Comparison of ENCODE assay signal across 23 cellular contexts in the genomic region with DNA sequence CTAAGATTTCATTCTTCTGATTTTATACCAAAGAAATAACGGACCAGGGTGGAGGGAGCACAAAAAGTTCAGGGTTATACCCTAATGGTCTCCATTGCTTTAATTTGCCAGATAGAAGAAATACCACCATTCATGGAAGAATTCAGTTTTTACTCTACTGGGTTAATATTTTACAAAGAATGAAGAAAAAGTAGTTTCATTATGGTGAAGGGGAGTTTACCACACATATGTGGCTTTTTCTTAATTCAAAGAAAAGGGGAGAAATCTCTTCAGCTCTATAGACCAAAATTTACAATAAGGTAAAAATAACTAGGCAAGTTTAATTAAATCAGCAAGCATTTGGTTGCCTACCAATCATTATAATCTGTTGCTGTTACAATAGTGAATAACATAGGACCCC.
"Had no signal": no experiment of that assay in that cellular context is flagged by ENCODE, and none has a peak within 500 bp of the region (broad histone marks: within the 10 kb centered on the region; RNA-seq: fewer than 3 reads in every experiment).

No MANE protein-coding gene starts in this region.

- H3K4me3 Mint-ChIP-seq: IgD-negative memory B cell had no signal

- H3K9ac ChIP-seq: KMS-11 had no signal

- H3K27ac ChIP-seq: KMS-11, RWPE1, SJCRH30 had no signal

- ATAC-seq: K562, Panc1, PC-3, SK-N-SH treated with all-trans-retinoic acid at 6 μM for 48 hours had no signal

- H3K4me1 ChIP-seq: SJCRH30 had no signal

- H3K27me3 Mint-ChIP-seq: IgD-negative memory B cell had no signal

- H3K4me3 ChIP-seq: K562, SJCRH30 had no signal

- H3K4me2 ChIP-seq: KMS-11 had no signal

- FAIRE-seq: K562 had no signal

- H3K36me3 ChIP-seq: SJCRH30 had no signal

- H3K27me3 ChIP-seq: SJCRH30 had no signal

- H3K9me3 ChIP-seq: SJCRH30 had no signal

- DNase-seq: Kasumi-1, MM.1S, NCI-H1092 treated with DMSO at 0.1 percent for 48 hours, NCI-H1436, NCI-H187, NCI-H2029, NCI-H2081 treated with DMSO at 0.1 percent for 48 hours, NCI-H2171, NCI-H226, NCI-H446, NCI-H510A, NCI-H524 treated with DMSO at 0.1 percent for 48 hours, NCI-H69, NCI-H774, PC-3, SHP77 treated with DMSO at 0.1 percent for 48 hours, SJCRH30 had no signal
